In genomic region chr15:63080638-63081250, GRCh38 we compare ENCODE assay signal across 2 cellular contexts.
TF ChIP-seq lines count a peak whose summit lies in the region.

No MANE protein-coding gene starts in this region.

TF ChIP-seq in A549, 52 proteins besides CTCF, POLR2A, EP300 and RAD21:
- TF ChIP-seq ZFP36 (IDR thresholded peaks at IDR 0.05; ENCODE audit: borderline replicate concordance, partially characterized antibody) = no peak
- TF ChIP-seq JUNB (IDR thresholded peaks at IDR 0.05) = no peak
- no peak for TF ChIP-seq MAZ (IDR thresholded peaks at IDR 0.05; ENCODE audit: borderline replicate concordance, low read depth, low read length)
- TF ChIP-seq EHMT2 (IDR thresholded peaks at IDR 0.05; ENCODE audit: low read depth) = no peak
- TF ChIP-seq NFE2L2 (conservative IDR thresholded peaks at IDR 0.05; ENCODE audit: low read length) = no peak
- TF ChIP-seq NPAS2 (CRISPR knock-in tag; IDR thresholded peaks at IDR 0.05; ENCODE audit: borderline replicate concordance) = no peak
- no peak for TF ChIP-seq CBX8 (IDR thresholded peaks at IDR 0.05)
- TF ChIP-seq SMC3 (IDR thresholded peaks at IDR 0.05) = no peak
- TF ChIP-seq HOXB13 (CRISPR knock-in tag; IDR thresholded peaks at IDR 0.05; ENCODE audit: low read depth) = no peak
- TF ChIP-seq HEYL (CRISPR knock-in tag; IDR thresholded peaks at IDR 0.05) = no peak
- no peak for TF ChIP-seq ZSCAN20 (CRISPR knock-in tag; IDR thresholded peaks at IDR 0.05)
- TF ChIP-seq E2F6 (IDR thresholded peaks at IDR 0.05; ENCODE audit: borderline replicate concordance, low read depth) = no peak

TF ChIP-seq in H1, 55 proteins besides CTCF, POLR2A, EP300 and RAD21:
- TF ChIP-seq EGR1 (IDR thresholded peaks at IDR 0.05; ENCODE audit: borderline replicate concordance, low read depth, low read length) = no peak
- TF ChIP-seq ZNF274 (IDR thresholded peaks at IDR 0.05; ENCODE audit: borderline replicate concordance, extremely low read depth, low read length) = no peak
- TF ChIP-seq JUND (IDR thresholded peaks at IDR 0.05; ENCODE audit: low read length) = no peak
- TF ChIP-seq E2F6 (IDR thresholded peaks at IDR 0.05) = no peak
- TF ChIP-seq, protein P1, sequence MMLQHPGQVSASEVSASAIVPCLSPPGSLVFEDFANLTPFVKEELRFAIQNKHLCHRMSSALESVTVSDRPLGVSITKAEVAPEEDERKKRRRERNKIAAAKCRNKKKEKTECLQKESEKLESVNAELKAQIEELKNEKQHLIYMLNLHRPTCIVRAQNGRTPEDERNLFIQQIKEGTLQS (IDR thresholded peaks at IDR 0.05; ENCODE audit: insufficient read depth, low read depth, low read length) = no peak
- no peak for TF ChIP-seq ASH2L (IDR thresholded peaks at IDR 0.05; ENCODE audit: low read length)
